24 cellular contexts compared by ENCODE assay signal in the genomic region with DNA sequence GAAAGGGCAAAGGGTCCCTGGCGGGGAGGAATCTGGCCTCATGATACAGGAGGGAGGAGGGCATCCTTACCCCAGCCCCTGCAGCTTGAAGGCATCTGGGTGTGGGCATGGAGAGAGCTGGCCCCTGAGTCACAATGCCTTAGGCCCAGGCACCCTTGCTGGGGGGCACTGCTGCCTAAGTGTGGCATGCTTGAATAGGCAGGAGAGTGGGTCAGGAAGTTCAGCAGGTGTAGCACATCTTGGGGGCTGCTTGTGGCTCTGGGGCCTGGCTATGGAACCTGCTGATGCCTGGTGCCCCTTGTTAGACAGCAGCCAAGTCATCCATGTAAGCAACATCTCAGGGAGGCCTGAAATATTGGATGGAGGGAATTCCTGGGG.
DNase-seq lines count a peak whose midpoint lies in the region; ATAC-seq and TF ChIP-seq lines count a peak whose summit lies in the region.
"Had no signal": no experiment of that assay in that cellular context is flagged by ENCODE, and none has a peak within 500 bp of the region (broad histone marks: within the 10 kb centered on the region; RNA-seq: fewer than 3 reads in every experiment).

No MANE protein-coding gene starts in this region.

- CTCF ChIA-PET in activated CD8-positive, alpha-beta memory T cell treated with anti-CD3 and anti-CD28 coated beads, Interleukin-2, amount 10 ng/mL, durations not matched to agents 7 days and 5 days (lab: Charles Lee): interaction anchor here (1.9 kb wide), 1 partner anchor 172 kb away, joined by 6 read pairs; no protein-coding TSS in a partner anchor
- CTCF ChIA-PET in activated CD8-positive, alpha-beta T cell treated with anti-CD3 and anti-CD28 coated beads, Interleukin-2, amount 10 ng/mL, durations not matched to agents 7 days and 5 days (lab: Charles Lee): no interaction called here

- H4K20me1 ChIP-seq in BLaER1 treated with 17β-estradiol and CSF1 and Interleukin-3, amounts not matched to agents 10 nM and 100 nM: no peaks in the 10 kb centered on the region

- no peaks in the 10 kb centered on the region for H3K36me3 ChIP-seq in BLaER1 treated with 17β-estradiol and CSF1 and Interleukin-3, amounts not matched to agents 10 nM and 100 nM
- H3K36me3 ChIP-seq in endodermal cell (ENCODE audit: control insufficient read depth, insufficient read depth, low read length): no peaks in the 10 kb centered on the region
- H3K36me3 ChIP-seq: MG63 had no signal

- H3K4me3 Mint-ChIP-seq in activated CD8-positive, alpha-beta memory T cell treated with anti-CD3 and anti-CD28 coated beads, Interleukin-2, amount 10 ng/mL, durations not matched to agents 7 days and 5 days: no peak overlapping the region
- H3K4me3 Mint-ChIP-seq in endodermal cell: no peak overlapping the region
- H3K4me3 Mint-ChIP-seq in stimulated activated naive B cell treated with anti-CD40 and anti-IgM and Interleukin-4, amounts not matched to agents 10 μg/mL and 1 μg/mL and 100 μg/mL, for 72 hours: no peak overlapping the region
- no peak overlapping the region for H3K4me3 Mint-ChIP-seq in activated CD8-positive, alpha-beta T cell treated with anti-CD3 and anti-CD28 coated beads, Interleukin-2, amount 10 ng/mL, durations not matched to agents 7 days and 5 days
- H3K4me3 Mint-ChIP-seq: CD4-positive, alpha-beta T cell had no signal

- H3K9ac ChIP-seq in BLaER1 treated with 17β-estradiol and CSF1 and Interleukin-3, amounts not matched to agents 10 nM and 100 nM: no peak overlapping the region
- H3K9ac ChIP-seq in endodermal cell (ENCODE audit: extremely low read depth, low read length, poor library complexity, severe bottlenecking): no peak overlapping the region
- H3K9ac ChIP-seq: GM23248 had no signal

- peak overlapping the region in 6 of 11 experiments; percentile 7 to 68 (median 58); a peak in 8 of 22 replicates for H3K4me2 ChIP-seq in BLaER1 treated with 17β-estradiol and CSF1 and Interleukin-3, amounts not matched to agents 10 nM and 100 nM
- H3K4me2 ChIP-seq: PC-9 had no signal

- no peak overlapping the region for H3K27ac Mint-ChIP-seq in activated CD8-positive, alpha-beta memory T cell treated with anti-CD3 and anti-CD28 coated beads, Interleukin-2, amount 10 ng/mL, durations not matched to agents 7 days and 5 days
- H3K27ac Mint-ChIP-seq in endodermal cell: no peak overlapping the region
- H3K27ac Mint-ChIP-seq in stimulated activated naive B cell treated with anti-CD40 and anti-IgM and Interleukin-4, amounts not matched to agents 10 μg/mL and 1 μg/mL and 100 μg/mL, for 72 hours: peak overlapping the region; percentile 16
- H3K27ac Mint-ChIP-seq in activated CD8-positive, alpha-beta T cell treated with anti-CD3 and anti-CD28 coated beads, Interleukin-2, amount 10 ng/mL, durations not matched to agents 7 days and 5 days: no peak overlapping the region
- H3K27ac Mint-ChIP-seq: CD4-positive, alpha-beta T cell had no signal

- H3K4me3 ChIP-seq in BLaER1 treated with 17β-estradiol and CSF1 and Interleukin-3, amounts not matched to agents 10 nM and 100 nM: no peak overlapping the region
- no peak overlapping the region for H3K4me3 ChIP-seq in endodermal cell (ENCODE audit: low read length)
- H3K4me3 ChIP-seq: GM23248, MG63, PC-9 had no signal

- no peaks in the 10 kb centered on the region for H3K9me3 Mint-ChIP-seq in activated CD8-positive, alpha-beta memory T cell treated with anti-CD3 and anti-CD28 coated beads, Interleukin-2, amount 10 ng/mL, durations not matched to agents 7 days and 5 days (ENCODE audit: low read depth)
- no peaks in the 10 kb centered on the region for H3K9me3 Mint-ChIP-seq in endodermal cell
- H3K9me3 Mint-ChIP-seq in stimulated activated naive B cell treated with anti-CD40 and anti-IgM and Interleukin-4, amounts not matched to agents 10 μg/mL and 1 μg/mL and 100 μg/mL, for 72 hours: no peaks in the 10 kb centered on the region
- H3K9me3 Mint-ChIP-seq in activated CD8-positive, alpha-beta T cell treated with anti-CD3 and anti-CD28 coated beads, Interleukin-2, amount 10 ng/mL, durations not matched to agents 7 days and 5 days (ENCODE audit: insufficient read depth): no peaks in the 10 kb centered on the region
- H3K9me3 Mint-ChIP-seq: CD4-positive, alpha-beta T cell had no signal

- WGBS in endodermal cell (ENCODE audit: insufficient coverage in 1 of 2, insufficient read length in 1 of 2), 2 experiments: 96 to 100% methylated on average over 1 of the region's 1 CpG

- peaks cover 2% of the 10 kb centered on the region for H3K4me1 Mint-ChIP-seq in activated CD8-positive, alpha-beta memory T cell treated with anti-CD3 and anti-CD28 coated beads, Interleukin-2, amount 10 ng/mL, durations not matched to agents 7 days and 5 days
- peaks cover 10% of the 10 kb centered on the region for H3K4me1 Mint-ChIP-seq in endodermal cell
- H3K4me1 Mint-ChIP-seq in stimulated activated naive B cell treated with anti-CD40 and anti-IgM and Interleukin-4, amounts not matched to agents 10 μg/mL and 1 μg/mL and 100 μg/mL, for 72 hours: peaks cover 54 to 71% of the 10 kb centered on the region in 2 donors
- H3K4me1 Mint-ChIP-seq in activated CD8-positive, alpha-beta T cell treated with anti-CD3 and anti-CD28 coated beads, Interleukin-2, amount 10 ng/mL, durations not matched to agents 7 days and 5 days (ENCODE audit: low read depth): peaks cover 2% of the 10 kb centered on the region

- peaks cover 0 to 77% (median 45%) of the 10 kb centered on the region in 10 experiments; a peak in 15 of 20 replicates for H3K4me1 ChIP-seq in BLaER1 treated with 17β-estradiol and CSF1 and Interleukin-3, amounts not matched to agents 10 nM and 100 nM
- H3K4me1 ChIP-seq in endodermal cell (ENCODE audit: control insufficient read depth, insufficient read depth, low read length): peaks cover 3% of the 10 kb centered on the region

- peaks cover 2% of the 10 kb centered on the region for H3K27me3 Mint-ChIP-seq in activated CD8-positive, alpha-beta memory T cell treated with anti-CD3 and anti-CD28 coated beads, Interleukin-2, amount 10 ng/mL, durations not matched to agents 7 days and 5 days
- peaks cover 13% of the 10 kb centered on the region for H3K27me3 Mint-ChIP-seq in endodermal cell (ENCODE audit: insufficient read depth)
- no peaks in the 10 kb centered on the region for H3K27me3 Mint-ChIP-seq in stimulated activated naive B cell treated with anti-CD40 and anti-IgM and Interleukin-4, amounts not matched to agents 10 μg/mL and 1 μg/mL and 100 μg/mL, for 72 hours
- H3K27me3 Mint-ChIP-seq in activated CD8-positive, alpha-beta T cell treated with anti-CD3 and anti-CD28 coated beads, Interleukin-2, amount 10 ng/mL, durations not matched to agents 7 days and 5 days (ENCODE audit: low read depth): no peaks in the 10 kb centered on the region
- H3K27me3 Mint-ChIP-seq: CD4-positive, alpha-beta T cell had no signal

- no peaks in the 10 kb centered on the region for H3K9me3 ChIP-seq in BLaER1 treated with 17β-estradiol and CSF1 and Interleukin-3, amounts not matched to agents 10 nM and 100 nM (replicated peaks in 1 of 11)
- no peaks in the 10 kb centered on the region for H3K9me3 ChIP-seq in endodermal cell (ENCODE audit: control insufficient read depth, low read length)
- H3K9me3 ChIP-seq: MG63 had no signal

- no peak for ATAC-seq in activated CD8-positive, alpha-beta memory T cell treated with anti-CD3 and anti-CD28 coated beads, Interleukin-2, amount 10 ng/mL, durations not matched to agents 7 days and 5 days
- ATAC-seq in stimulated activated naive B cell treated with anti-CD40 and anti-IgM and Interleukin-4, amounts not matched to agents 10 μg/mL and 1 μg/mL and 100 μg/mL, for 72 hours (replicated peaks): no peak
- no peak for ATAC-seq in activated CD8-positive, alpha-beta T cell treated with anti-CD3 and anti-CD28 coated beads, Interleukin-2, amount 10 ng/mL, durations not matched to agents 7 days and 5 days

- H3K36me3 Mint-ChIP-seq in activated CD8-positive, alpha-beta memory T cell treated with anti-CD3 and anti-CD28 coated beads, Interleukin-2, amount 10 ng/mL, durations not matched to agents 7 days and 5 days: no peaks in the 10 kb centered on the region
- H3K36me3 Mint-ChIP-seq in endodermal cell (ENCODE audit: low read depth): no peaks in the 10 kb centered on the region
- H3K36me3 Mint-ChIP-seq in stimulated activated naive B cell treated with anti-CD40 and anti-IgM and Interleukin-4, amounts not matched to agents 10 μg/mL and 1 μg/mL and 100 μg/mL, for 72 hours: no peaks in the 10 kb centered on the region
- H3K36me3 Mint-ChIP-seq in activated CD8-positive, alpha-beta T cell treated with anti-CD3 and anti-CD28 coated beads, Interleukin-2, amount 10 ng/mL, durations not matched to agents 7 days and 5 days (ENCODE audit: low read depth): no peaks in the 10 kb centered on the region

- H3K27me3 ChIP-seq in BLaER1 treated with 17β-estradiol and CSF1 and Interleukin-3, amounts not matched to agents 10 nM and 100 nM: no peaks in the 10 kb centered on the region
- no peaks in the 10 kb centered on the region for H3K27me3 ChIP-seq in endodermal cell (ENCODE audit: control insufficient read depth, insufficient read depth, low read length, poor library complexity, severe bottlenecking)
- H3K27me3 ChIP-seq: MG63 had no signal

- TF ChIP-seq CTCF in endodermal cell (conservative IDR thresholded peaks at IDR 0.05): no peak

- POLR2A ChIA-PET in activated CD8-positive, alpha-beta T cell treated with anti-CD3 and anti-CD28 coated beads, Interleukin-2, amount 10 ng/mL, durations not matched to agents 7 days and 5 days (lab: Charles Lee): no interaction called here

- peak; percentile 47 for DNase-seq in activated CD8-positive, alpha-beta memory T cell treated with anti-CD3 and anti-CD28 coated beads, Interleukin-2, amount 50 U/mL, for 48 hours
- no peak for DNase-seq in activated CD8-positive, alpha-beta memory T cell treated with anti-CD3 and anti-CD28 coated beads, Interleukin-2, amount 10 ng/mL, durations not matched to agents 7 days and 5 days
- DNase-seq in endodermal cell (peak; percentile 24), NCI-H748 (lab: John Stamatoyannopoulos, UW; ENCODE audit: unreplicated experiment) (no peak)
- no peak for DNase-seq in stimulated activated naive B cell treated with anti-CD40 and anti-IgM and Interleukin-4, amounts not matched to agents 10 μg/mL and 1 μg/mL and 100 μg/mL, for 72 hours
- DNase-seq in activated CD8-positive, alpha-beta T cell treated with anti-CD3 and anti-CD28 coated beads, Interleukin-2, amount 10 ng/mL, durations not matched to agents 7 days and 5 days: no peak
- DNase-seq: 8988T; ACHN; CD4-positive, alpha-beta T cell; GM23248; H7; KBM-7; MG63; NCI-H1105 treated with DMSO at 0.1 percent for 48 hours; NCI-H146; NCI-H1930; NCI-H2107; NCI-H446; NCI-H524 treated with DMSO at 0.1 percent for 48 hours; NCI-H82; NK-92 treated with Interleukin-12 subunit alpha and Interleukin-12 subunit beta, amount 100 ng/mL, for 24 hours; PC-9; SHP77 had no signal

- H3K27ac ChIP-seq in BLaER1 treated with 17β-estradiol and CSF1 and Interleukin-3, amounts not matched to agents 10 nM and 100 nM: no peak overlapping the region
- H3K27ac ChIP-seq in endodermal cell (ENCODE audit: low read depth, low read length): no peak overlapping the region
- H3K27ac ChIP-seq: GM23248, PC-9 had no signal

Comparison
In these comparisons a context has a peak if more than half of its experiments do, and no peak if none do; other contexts are left out.
1. DNase-seq: peak in activated CD8-positive, alpha-beta memory T cell treated with anti-CD3 and anti-CD28 coated beads, Interleukin-2, amount 50 U/mL, for 48 hours (single experiment) and endodermal cell (single experiment); none in activated CD8-positive, alpha-beta memory T cell treated with anti-CD3 and anti-CD28 coated beads, Interleukin-2, amount 10 ng/mL, durations not matched to agents 7 days and 5 days (single experiment), stimulated activated naive B cell treated with anti-CD40 and anti-IgM and Interleukin-4, amounts not matched to agents 10 μg/mL and 1 μg/mL and 100 μg/mL, for 72 hours (single experiment), activated CD8-positive, alpha-beta T cell treated with anti-CD3 and anti-CD28 coated beads, Interleukin-2, amount 10 ng/mL, durations not matched to agents 7 days and 5 days (single experiment) and NCI-H748 (single experiment).